In the genomic region with DNA sequence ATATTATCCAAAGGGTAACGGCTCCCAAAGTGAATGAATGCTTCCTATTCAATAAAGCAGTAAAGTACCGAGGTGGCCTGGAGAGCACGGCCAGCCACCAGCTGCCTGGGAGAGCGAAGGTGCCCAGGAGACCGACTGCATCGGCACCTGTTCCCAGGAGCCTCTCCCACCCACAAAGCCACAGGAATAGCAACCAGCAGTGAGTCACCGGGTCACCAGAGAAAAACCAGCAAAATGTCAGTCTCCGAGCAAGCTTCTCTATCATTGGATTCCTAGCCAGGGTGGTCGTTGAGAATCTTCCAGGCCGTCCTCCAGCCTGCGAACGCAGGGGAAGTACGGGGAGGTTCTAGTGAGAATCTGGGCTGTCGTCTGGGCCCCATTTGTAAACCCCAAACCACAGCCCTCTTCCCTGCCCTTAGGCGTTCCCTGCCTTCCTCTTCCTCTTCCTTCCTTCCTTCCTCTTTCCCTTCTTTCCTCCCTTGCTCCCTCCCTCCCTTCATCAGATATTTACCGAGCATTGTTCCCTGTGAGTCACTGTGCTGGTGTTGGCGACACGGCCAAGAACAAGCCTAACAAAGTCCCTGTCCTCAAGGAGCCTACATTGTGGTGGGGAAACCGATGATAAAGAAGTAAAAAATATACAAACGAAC, we compare ENCODE assay signal across 1 cellular context.
TF ChIP-seq lines count a peak whose summit lies in the region.

No MANE protein-coding gene starts in this region.

TF ChIP-seq in GM23338, 12 proteins besides CTCF, POLR2A, EP300 and RAD21 (continued from another document):
- TF ChIP-seq, protein P1, sequence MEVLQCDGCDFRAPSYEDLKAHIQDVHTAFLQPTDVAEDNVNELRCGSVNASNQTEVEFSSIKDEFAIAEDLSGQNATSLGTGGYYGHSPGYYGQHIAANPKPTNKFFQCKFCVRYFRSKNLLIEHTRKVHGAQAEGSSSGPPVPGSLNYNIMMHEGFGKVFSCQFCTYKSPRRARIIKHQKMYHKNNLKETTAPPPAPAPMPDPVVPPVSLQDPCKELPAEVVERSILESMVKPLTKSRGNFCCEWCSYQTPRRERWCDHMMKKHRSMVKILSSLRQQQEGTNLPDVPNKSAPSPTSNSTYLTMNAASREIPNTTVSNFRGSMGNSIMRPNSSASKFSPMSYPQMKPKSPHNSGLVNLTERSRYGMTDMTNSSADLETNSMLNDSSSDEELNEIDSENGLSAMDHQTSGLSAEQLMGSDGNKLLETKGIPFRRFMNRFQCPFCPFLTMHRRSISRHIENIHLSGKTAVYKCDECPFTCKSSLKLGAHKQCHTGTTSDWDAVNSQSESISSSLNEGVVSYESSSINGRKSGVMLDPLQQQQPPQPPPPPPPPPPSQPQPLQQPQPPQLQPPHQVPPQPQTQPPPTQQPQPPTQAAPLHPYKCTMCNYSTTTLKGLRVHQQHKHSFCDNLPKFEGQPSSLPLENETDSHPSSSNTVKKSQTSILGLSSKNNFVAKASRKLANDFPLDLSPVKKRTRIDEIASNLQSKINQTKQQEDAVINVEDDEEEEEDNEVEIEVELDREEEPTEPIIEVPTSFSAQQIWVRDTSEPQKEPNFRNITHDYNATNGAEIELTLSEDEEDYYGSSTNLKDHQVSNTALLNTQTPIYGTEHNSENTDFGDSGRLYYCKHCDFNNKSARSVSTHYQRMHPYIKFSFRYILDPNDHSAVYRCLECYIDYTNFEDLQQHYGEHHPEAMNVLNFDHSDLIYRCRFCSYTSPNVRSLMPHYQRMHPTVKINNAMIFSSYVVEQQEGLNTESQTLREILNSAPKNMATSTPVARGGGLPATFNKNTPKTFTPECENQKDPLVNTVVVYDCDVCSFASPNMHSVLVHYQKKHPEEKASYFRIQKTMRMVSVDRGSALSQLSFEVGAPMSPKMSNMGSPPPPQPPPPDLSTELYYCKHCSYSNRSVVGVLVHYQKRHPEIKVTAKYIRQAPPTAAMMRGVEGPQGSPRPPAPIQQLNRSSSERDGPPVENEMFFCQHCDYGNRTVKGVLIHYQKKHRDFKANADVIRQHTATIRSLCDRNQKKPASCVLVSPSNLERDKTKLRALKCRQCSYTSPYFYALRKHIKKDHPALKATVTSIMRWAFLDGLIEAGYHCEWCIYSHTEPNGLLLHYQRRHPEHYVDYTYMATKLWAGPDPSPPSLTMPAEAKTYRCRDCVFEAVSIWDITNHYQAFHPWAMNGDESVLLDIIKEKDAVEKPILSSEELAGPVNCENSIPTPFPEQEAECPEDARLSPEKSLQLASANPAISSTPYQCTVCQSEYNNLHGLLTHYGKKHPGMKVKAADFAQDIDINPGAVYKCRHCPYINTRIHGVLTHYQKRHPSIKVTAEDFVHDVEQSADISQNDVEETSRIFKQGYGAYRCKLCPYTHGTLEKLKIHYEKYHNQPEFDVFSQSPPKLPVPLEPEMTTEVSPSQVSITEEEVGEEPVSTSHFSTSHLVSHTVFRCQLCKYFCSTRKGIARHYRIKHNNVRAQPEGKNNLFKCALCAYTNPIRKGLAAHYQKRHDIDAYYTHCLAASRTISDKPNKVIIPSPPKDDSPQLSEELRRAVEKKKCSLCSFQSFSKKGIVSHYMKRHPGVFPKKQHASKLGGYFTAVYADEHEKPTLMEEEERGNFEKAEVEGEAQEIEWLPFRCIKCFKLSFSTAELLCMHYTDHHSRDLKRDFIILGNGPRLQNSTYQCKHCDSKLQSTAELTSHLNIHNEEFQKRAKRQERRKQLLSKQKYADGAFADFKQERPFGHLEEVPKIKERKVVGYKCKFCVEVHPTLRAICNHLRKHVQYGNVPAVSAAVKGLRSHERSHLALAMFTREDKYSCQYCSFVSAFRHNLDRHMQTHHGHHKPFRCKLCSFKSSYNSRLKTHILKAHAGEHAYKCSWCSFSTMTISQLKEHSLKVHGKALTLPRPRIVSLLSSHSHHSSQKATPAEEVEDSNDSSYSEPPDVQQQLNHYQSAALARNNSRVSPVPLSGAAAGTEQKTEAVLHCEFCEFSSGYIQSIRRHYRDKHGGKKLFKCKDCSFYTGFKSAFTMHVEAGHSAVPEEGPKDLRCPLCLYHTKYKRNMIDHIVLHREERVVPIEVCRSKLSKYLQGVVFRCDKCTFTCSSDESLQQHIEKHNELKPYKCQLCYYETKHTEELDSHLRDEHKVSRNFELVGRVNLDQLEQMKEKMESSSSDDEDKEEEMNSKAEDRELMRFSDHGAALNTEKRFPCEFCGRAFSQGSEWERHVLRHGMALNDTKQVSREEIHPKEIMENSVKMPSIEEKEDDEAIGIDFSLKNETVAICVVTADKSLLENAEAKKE (CRISPR knock-in tag; IDR thresholded peaks at IDR 0.05), result no peak
- TF ChIP-seq NANOG (IDR thresholded peaks at IDR 0.05; ENCODE audit: borderline replicate concordance) (no peak), JUNB (IDR thresholded peaks at IDR 0.05; ENCODE audit: unreplicated experiment) (no peak), ZNF114 (CRISPR knock-in tag; IDR thresholded peaks at IDR 0.05) (no peak)
